In the genomic region with DNA sequence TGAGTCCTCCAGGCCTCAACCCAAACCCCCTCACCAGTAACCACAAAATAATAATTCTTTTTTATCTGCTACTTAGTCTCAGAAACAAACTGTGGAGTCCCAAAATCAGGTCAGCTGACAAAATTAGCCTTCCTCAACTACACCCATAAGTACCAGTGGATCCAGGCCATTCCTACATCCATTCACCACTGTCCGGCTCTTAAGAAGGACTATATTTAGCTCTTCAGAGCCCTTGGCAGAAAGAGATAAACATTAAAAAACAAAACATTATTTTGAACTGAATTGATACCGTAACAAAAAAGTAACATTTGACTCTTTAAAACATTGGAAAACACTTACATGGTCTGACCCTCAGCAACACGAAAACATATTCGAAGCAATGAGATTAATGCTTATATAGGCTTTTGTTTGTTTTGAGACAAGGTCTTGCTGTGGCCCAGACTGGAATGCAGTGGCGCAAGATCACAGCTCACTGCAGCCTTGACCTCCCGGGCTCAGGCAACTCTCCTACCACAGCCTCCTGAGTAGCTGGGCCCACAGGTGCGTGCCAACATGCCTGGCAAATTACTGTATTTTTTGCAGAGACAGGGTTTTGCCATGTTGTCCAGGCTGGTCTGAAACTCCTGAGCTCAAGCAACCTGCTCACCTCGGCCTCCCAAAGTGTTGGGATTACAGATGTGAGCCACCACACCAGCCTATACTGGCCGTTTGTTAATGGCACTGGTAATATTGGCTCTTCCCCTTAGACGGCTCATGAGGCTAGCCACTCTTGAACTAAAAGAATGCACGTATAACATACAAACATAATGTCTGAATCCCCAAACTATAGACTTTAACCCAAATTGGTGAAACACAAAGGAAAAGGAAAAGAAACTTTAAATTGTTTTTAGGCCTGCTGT, we compare ENCODE assay signal across 1 cellular context.
TF ChIP-seq lines count a peak whose summit lies in the region.

No MANE protein-coding gene starts in this region.

TF ChIP-seq in HepG2, 621 proteins besides CTCF, POLR2A, EP300 and RAD21 (continued from another document and continues in another):
- TF ChIP-seq CCAR2 (optimal IDR thresholded peaks at IDR 0.05; ENCODE audit: low read depth, low read length) (no peak), BRD4 (CRISPR knock-in tag; IDR thresholded peaks at IDR 0.05) (no peak; the same call in 1 of the 2 replicates), HMG20B (CRISPR knock-in tag; conservative IDR thresholded peaks at IDR 0.05) (peak; percentile 52; the same call in 1 of the 2 replicates), ERF (CRISPR knock-in tag; IDR thresholded peaks at IDR 0.05) (0 out of 2 replicates have a peak, but pooled peaks have one; percentile 73), CCDC6 (CRISPR knock-in tag; IDR thresholded peaks at IDR 0.05) (no peak), HNRNPLL (IDR thresholded peaks at IDR 0.05; ENCODE audit: low read depth, low read length, poor library complexity, severe bottlenecking) (no peak), ZSCAN22 (CRISPR knock-in tag; IDR thresholded peaks at IDR 0.05) (no peak), TEAD3 (CRISPR knock-in tag; optimal IDR thresholded peaks at IDR 0.05; ENCODE audit: borderline replicate concordance) (peak; percentile 99), ZNF205 (CRISPR knock-in tag; IDR thresholded peaks at IDR 0.05) (peak; percentile 87; the same call in 1 of the 2 replicates), ZNF546 (CRISPR knock-in tag; conservative IDR thresholded peaks at IDR 0.05) (no peak), ZNF891 (CRISPR knock-in tag; IDR thresholded peaks at IDR 0.05) (0 out of 2 replicates have a peak, but pooled peaks have one; percentile 25), TARDBP (CRISPR knock-in tag; IDR thresholded peaks at IDR 0.05) (peak; percentile 79), ZNF337 (CRISPR knock-in tag; IDR thresholded peaks at IDR 0.05; ENCODE audit: borderline replicate concordance, low read depth) (0 out of 2 replicates have a peak, but pooled peaks have one; percentile 44), ARNT2 (CRISPR knock-in tag; IDR thresholded peaks at IDR 0.05; ENCODE audit: low read depth) (peak; percentile 57; the same call in 1 of the 2 replicates), MED1 (CRISPR knock-in tag; IDR thresholded peaks at IDR 0.05) (peak; percentile 92), NFIB (CRISPR knock-in tag; IDR thresholded peaks at IDR 0.05; ENCODE audit: borderline replicate concordance) (no peak), ZNF382 (CRISPR knock-in tag; IDR thresholded peaks at IDR 0.05; ENCODE audit: borderline replicate concordance) (no peak), SP140L (CRISPR knock-in tag; IDR thresholded peaks at IDR 0.05; ENCODE audit: borderline replicate concordance) (no peak), SOX13 (IDR thresholded peaks at IDR 0.05) (peak; percentile 53; the same call in 1 of the 2 replicates), SOX13 (CRISPR knock-in tag; conservative IDR thresholded peaks at IDR 0.05 in 1 of 2, IDR thresholded peaks at IDR 0.05 in 1 of 2) (peak in 1 of 2 experiments; percentile 86; a peak in 2 of 4 replicates), SIX1 (CRISPR knock-in tag; IDR thresholded peaks at IDR 0.05; ENCODE audit: borderline replicate concordance) (0 out of 2 replicates have a peak, but pooled peaks have one; percentile 29), RAD51 (IDR thresholded peaks at IDR 0.05; ENCODE audit: borderline replicate concordance) (no peak), U2AF2 (IDR thresholded peaks at IDR 0.05; ENCODE audit: low read depth, low read length) (no peak), ZEB1 (IDR thresholded peaks at IDR 0.05; ENCODE audit: insufficient replicate concordance, low read depth) (peak; percentile 38), SP1 (IDR thresholded peaks at IDR 0.05) (no peak), SP1 (CRISPR knock-in tag; IDR thresholded peaks at IDR 0.05) (no peak), MXI1 (IDR thresholded peaks at IDR 0.05; ENCODE audit: borderline replicate concordance, low read depth, low read length) (peak; percentile 44; the same call in 1 of the 3 replicates), ZMYM3 (CRISPR knock-in tag; IDR thresholded peaks at IDR 0.05) (peak; percentile 73), TBL1XR1 (IDR thresholded peaks at IDR 0.05; ENCODE audit: borderline replicate concordance, low read length, partially characterized antibody) (peak; percentile 88), SOX5 (CRISPR knock-in tag; IDR thresholded peaks at IDR 0.05; ENCODE audit: borderline replicate concordance) (peak; percentile 72; the same call in 1 of the 2 replicates), HMGA1 (CRISPR knock-in tag; conservative IDR thresholded peaks at IDR 0.05) (no peak), ZNF670 (CRISPR knock-in tag; IDR thresholded peaks at IDR 0.05; ENCODE audit: borderline replicate concordance) (0 out of 2 replicates have a peak, but pooled peaks have one; percentile 30), ZNF746 (CRISPR knock-in tag; IDR thresholded peaks at IDR 0.05) (no peak), NR2F1 (CRISPR knock-in tag; IDR thresholded peaks at IDR 0.05) (peak; percentile 89 to 95), ZNF878 (CRISPR knock-in tag; IDR thresholded peaks at IDR 0.05) (no peak), SPEN (CRISPR knock-in tag; IDR thresholded peaks at IDR 0.05; ENCODE audit: low read depth) (0 out of 2 replicates have a peak, but pooled peaks have one; percentile 58), ZNF12 (CRISPR knock-in tag; IDR thresholded peaks at IDR 0.05) (peak; percentile 80), HHEX (CRISPR knock-in tag; IDR thresholded peaks at IDR 0.05) (no peak), NAIF1 (CRISPR knock-in tag; IDR thresholded peaks at IDR 0.05; ENCODE audit: borderline replicate concordance) (no peak), ZNF660 (CRISPR knock-in tag; IDR thresholded peaks at IDR 0.05; ENCODE audit: borderline replicate concordance, low read depth) (no peak)
- TF ChIP-seq, protein P1, sequence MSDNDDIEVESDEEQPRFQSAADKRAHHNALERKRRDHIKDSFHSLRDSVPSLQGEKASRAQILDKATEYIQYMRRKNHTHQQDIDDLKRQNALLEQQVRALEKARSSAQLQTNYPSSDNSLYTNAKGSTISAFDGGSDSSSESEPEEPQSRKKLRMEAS (IDR thresholded peaks at IDR 0.05) = peak; percentile 46; the same call in 1 of the 2 replicates
- TF ChIP-seq, protein P2, sequence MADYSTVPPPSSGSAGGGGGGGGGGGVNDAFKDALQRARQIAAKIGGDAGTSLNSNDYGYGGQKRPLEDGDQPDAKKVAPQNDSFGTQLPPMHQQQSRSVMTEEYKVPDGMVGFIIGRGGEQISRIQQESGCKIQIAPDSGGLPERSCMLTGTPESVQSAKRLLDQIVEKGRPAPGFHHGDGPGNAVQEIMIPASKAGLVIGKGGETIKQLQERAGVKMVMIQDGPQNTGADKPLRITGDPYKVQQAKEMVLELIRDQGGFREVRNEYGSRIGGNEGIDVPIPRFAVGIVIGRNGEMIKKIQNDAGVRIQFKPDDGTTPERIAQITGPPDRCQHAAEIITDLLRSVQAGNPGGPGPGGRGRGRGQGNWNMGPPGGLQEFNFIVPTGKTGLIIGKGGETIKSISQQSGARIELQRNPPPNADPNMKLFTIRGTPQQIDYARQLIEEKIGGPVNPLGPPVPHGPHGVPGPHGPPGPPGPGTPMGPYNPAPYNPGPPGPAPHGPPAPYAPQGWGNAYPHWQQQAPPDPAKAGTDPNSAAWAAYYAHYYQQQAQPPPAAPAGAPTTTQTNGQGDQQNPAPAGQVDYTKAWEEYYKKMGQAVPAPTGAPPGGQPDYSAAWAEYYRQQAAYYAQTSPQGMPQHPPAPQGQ (CRISPR knock-in tag; IDR thresholded peaks at IDR 0.05; ENCODE audit: borderline replicate concordance) = peak; percentile 25; the same call in 1 of the 2 replicates
- TF ChIP-seq, protein P3, sequence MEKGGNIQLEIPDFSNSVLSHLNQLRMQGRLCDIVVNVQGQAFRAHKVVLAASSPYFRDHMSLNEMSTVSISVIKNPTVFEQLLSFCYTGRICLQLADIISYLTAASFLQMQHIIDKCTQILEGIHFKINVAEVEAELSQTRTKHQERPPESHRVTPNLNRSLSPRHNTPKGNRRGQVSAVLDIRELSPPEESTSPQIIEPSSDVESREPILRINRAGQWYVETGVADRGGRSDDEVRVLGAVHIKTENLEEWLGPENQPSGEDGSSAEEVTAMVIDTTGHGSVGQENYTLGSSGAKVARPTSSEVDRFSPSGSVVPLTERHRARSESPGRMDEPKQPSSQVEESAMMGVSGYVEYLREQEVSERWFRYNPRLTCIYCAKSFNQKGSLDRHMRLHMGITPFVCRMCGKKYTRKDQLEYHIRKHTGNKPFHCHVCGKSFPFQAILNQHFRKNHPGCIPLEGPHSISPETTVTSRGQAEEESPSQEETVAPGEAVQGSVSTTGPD (CRISPR knock-in tag; IDR thresholded peaks at IDR 0.05) = peak; percentile 61; the same call in 1 of the 2 replicates
- TF ChIP-seq, protein P4, sequence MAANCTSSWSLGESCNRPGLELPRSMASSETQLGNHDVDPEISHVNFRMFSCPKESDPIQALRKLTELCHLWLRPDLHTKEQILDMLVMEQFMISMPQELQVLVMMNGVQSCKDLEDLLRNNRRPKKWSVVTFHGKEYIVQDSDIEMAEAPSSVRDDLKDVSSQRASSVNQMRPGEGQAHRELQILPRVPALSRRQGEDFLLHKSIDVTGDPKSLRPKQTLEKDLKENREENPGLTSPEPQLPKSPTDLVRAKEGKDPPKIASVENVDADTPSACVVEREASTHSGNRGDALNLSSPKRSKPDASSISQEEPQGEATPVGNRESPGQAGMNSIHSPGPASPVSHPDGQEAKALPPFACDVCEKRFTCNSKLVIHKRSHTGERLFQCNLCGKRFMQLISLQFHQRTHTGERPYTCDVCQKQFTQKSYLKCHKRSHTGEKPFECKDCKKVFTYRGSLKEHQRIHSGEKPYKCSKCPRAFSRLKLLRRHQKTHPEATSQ (CRISPR knock-in tag; IDR thresholded peaks at IDR 0.05; ENCODE audit: borderline replicate concordance) = peak; percentile 30; the same call in 1 of the 2 replicates
- TF ChIP-seq, protein P5, sequence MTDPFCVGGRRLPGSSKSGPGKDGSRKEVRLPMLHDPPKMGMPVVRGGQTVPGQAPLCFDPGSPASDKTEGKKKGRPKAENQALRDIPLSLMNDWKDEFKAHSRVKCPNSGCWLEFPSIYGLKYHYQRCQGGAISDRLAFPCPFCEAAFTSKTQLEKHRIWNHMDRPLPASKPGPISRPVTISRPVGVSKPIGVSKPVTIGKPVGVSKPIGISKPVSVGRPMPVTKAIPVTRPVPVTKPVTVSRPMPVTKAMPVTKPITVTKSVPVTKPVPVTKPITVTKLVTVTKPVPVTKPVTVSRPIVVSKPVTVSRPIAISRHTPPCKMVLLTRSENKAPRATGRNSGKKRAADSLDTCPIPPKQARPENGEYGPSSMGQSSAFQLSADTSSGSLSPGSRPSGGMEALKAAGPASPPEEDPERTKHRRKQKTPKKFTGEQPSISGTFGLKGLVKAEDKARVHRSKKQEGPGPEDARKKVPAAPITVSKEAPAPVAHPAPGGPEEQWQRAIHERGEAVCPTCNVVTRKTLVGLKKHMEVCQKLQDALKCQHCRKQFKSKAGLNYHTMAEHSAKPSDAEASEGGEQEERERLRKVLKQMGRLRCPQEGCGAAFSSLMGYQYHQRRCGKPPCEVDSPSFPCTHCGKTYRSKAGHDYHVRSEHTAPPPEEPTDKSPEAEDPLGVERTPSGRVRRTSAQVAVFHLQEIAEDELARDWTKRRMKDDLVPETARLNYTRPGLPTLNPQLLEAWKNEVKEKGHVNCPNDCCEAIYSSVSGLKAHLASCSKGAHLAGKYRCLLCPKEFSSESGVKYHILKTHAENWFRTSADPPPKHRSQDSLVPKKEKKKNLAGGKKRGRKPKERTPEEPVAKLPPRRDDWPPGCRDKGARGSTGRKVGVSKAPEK (CRISPR knock-in tag; IDR thresholded peaks at IDR 0.05; ENCODE audit: borderline replicate concordance) = no peak
- TF ChIP-seq, protein P6, sequence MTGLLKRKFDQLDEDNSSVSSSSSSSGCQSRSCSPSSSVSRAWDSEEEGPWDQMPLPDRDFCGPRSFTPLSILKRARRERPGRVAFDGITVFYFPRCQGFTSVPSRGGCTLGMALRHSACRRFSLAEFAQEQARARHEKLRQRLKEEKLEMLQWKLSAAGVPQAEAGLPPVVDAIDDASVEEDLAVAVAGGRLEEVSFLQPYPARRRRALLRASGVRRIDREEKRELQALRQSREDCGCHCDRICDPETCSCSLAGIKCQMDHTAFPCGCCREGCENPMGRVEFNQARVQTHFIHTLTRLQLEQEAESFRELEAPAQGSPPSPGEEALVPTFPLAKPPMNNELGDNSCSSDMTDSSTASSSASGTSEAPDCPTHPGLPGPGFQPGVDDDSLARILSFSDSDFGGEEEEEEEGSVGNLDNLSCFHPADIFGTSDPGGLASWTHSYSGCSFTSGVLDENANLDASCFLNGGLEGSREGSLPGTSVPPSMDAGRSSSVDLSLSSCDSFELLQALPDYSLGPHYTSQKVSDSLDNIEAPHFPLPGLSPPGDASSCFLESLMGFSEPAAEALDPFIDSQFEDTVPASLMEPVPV (CRISPR knock-in tag; IDR thresholded peaks at IDR 0.05) = 0 out of 2 replicates have a peak, but pooled peaks have one; percentile 36
- TF ChIP-seq, protein P7, sequence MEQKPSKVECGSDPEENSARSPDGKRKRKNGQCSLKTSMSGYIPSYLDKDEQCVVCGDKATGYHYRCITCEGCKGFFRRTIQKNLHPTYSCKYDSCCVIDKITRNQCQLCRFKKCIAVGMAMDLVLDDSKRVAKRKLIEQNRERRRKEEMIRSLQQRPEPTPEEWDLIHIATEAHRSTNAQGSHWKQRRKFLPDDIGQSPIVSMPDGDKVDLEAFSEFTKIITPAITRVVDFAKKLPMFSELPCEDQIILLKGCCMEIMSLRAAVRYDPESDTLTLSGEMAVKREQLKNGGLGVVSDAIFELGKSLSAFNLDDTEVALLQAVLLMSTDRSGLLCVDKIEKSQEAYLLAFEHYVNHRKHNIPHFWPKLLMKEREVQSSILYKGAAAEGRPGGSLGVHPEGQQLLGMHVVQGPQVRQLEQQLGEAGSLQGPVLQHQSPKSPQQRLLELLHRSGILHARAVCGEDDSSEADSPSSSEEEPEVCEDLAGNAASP (CRISPR knock-in tag; IDR thresholded peaks at IDR 0.05; ENCODE audit: borderline replicate concordance) = peak; percentile 99
- TF ChIP-seq, protein P8, sequence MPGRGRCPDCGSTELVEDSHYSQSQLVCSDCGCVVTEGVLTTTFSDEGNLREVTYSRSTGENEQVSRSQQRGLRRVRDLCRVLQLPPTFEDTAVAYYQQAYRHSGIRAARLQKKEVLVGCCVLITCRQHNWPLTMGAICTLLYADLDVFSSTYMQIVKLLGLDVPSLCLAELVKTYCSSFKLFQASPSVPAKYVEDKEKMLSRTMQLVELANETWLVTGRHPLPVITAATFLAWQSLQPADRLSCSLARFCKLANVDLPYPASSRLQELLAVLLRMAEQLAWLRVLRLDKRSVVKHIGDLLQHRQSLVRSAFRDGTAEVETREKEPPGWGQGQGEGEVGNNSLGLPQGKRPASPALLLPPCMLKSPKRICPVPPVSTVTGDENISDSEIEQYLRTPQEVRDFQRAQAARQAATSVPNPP (CRISPR knock-in tag; IDR thresholded peaks at IDR 0.05) = no peak
- TF ChIP-seq, protein P9, sequence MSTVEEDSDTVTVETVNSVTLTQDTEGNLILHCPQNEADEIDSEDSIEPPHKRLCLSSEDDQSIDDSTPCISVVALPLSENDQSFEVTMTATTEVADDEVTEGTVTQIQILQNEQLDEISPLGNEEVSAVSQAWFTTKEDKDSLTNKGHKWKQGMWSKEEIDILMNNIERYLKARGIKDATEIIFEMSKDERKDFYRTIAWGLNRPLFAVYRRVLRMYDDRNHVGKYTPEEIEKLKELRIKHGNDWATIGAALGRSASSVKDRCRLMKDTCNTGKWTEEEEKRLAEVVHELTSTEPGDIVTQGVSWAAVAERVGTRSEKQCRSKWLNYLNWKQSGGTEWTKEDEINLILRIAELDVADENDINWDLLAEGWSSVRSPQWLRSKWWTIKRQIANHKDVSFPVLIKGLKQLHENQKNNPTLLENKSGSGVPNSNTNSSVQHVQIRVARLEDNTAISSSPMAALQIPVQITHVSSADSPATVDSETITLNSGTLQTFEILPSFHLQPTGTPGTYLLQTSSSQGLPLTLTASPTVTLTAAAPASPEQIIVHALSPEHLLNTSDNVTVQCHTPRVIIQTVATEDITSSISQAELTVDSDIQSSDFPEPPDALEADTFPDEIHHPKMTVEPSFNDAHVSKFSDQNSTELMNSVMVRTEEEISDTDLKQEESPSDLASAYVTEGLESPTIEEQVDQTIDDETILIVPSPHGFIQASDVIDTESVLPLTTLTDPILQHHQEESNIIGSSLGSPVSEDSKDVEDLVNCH (CRISPR knock-in tag; IDR thresholded peaks at IDR 0.05) = no peak
